ENCODE assay signal across 10 cellular contexts in genomic region chr15:74789171-74789627, GRCh38. TPM values are rescaled to one million over a fixed set of nuclear protein-coding genes. Genes with fewer than 3 reads are reported as not detected.
DNase-seq lines count a peak whose midpoint lies in the region; ATAC-seq and TF ChIP-seq lines count a peak whose summit lies in the region.
"Had no signal": no experiment of that assay in that cellular context is flagged by ENCODE, and none has a peak within 500 bp of the region (broad histone marks: within the 10 kb centered on the region; RNA-seq: fewer than 3 reads in every experiment).

No MANE protein-coding gene starts in this region.

- CTCF ChIA-PET in activated CD4-positive, alpha-beta memory T cell treated with anti-CD3 and anti-CD28 coated beads for 36 hours (lab: Charles Lee): interaction anchor here (1.2 to 20.5 kb wide), 4 partner anchors 10 to 154 kb away, joined by 4 to 1220 read pairs (median 12); partner anchors contain the start of gene CSK

- WGBS in transverse colon (ENCODE audit: low coverage in 1 of 2), 2 donors: 26% methylated on average over 9 of the region's 14 CpGs; no CpG with 5 or more reads in 1 of the 2 donors

- POLR2A ChIA-PET in activated CD4-positive, alpha-beta memory T cell treated with anti-CD3 and anti-CD28 coated beads for 36 hours (lab: Charles Lee): interaction anchor here (1.3 to 9.4 kb wide), 3 partner anchors 10 to 149 kb away, joined by 4 to 116 read pairs (median 5); partner anchors contain the start of genes COX5A and CSK

- no peaks in the 10 kb centered on the region for H3K9me3 Mint-ChIP-seq in activated CD4-positive, alpha-beta memory T cell treated with anti-CD3 and anti-CD28 coated beads for 36 hours
- no peaks in the 10 kb centered on the region for H3K9me3 Mint-ChIP-seq in mesothelial cell of epicardium

- no peaks in the 10 kb centered on the region for H3K27me3 Mint-ChIP-seq in activated CD4-positive, alpha-beta memory T cell treated with anti-CD3 and anti-CD28 coated beads for 36 hours
- no peaks in the 10 kb centered on the region for H3K27me3 Mint-ChIP-seq in mesothelial cell of epicardium (ENCODE audit: low read depth)

- peak overlapping the region; percentile 99 for H3K27ac Mint-ChIP-seq in activated CD4-positive, alpha-beta memory T cell treated with anti-CD3 and anti-CD28 coated beads for 36 hours
- H3K27ac Mint-ChIP-seq in mesothelial cell of epicardium: no peak overlapping the region

- DNase-seq in cardiac muscle cell (ENCODE audit: low read depth in 1 of 2, low spot score in 1 of 2): no peak
- DNase-seq in Right ventricle myocardium superior: no peak
- DNase-seq in activated CD4-positive, alpha-beta memory T cell treated with anti-CD3 and anti-CD28 coated beads for 36 hours: peak; percentile 48
- DNase-seq in transverse colon: peak; percentile 89
- DNase-seq in mesothelial cell of epicardium (ENCODE audit: low spot score in 2 of 2, unreplicated experiment in 2 of 2): no peak
- DNase-seq: retina had no signal

- H3K36me3 ChIP-seq in cardiac muscle cell (no peaks in the 10 kb centered on the region), transverse colon (no peaks in the 10 kb centered on the region)

- H3K36me3 Mint-ChIP-seq in activated CD4-positive, alpha-beta memory T cell treated with anti-CD3 and anti-CD28 coated beads for 36 hours: peaks cover 53% of the 10 kb centered on the region
- no peaks in the 10 kb centered on the region for H3K36me3 Mint-ChIP-seq in mesothelial cell of epicardium

- peak overlapping the region; percentile 90 for H3K4me3 Mint-ChIP-seq in activated CD4-positive, alpha-beta memory T cell treated with anti-CD3 and anti-CD28 coated beads for 36 hours
- no peak overlapping the region for H3K4me3 Mint-ChIP-seq in mesothelial cell of epicardium

- intact Hi-C loops in Right ventricle myocardium superior (cut with DNase I): no loop called here
- intact Hi-C loops in activated CD4-positive, alpha-beta memory T cell treated with anti-CD3 and anti-CD28 coated beads for 36 hours (cut with micrococcal nuclease): loop anchor here (1.0 to 10.0 kb wide), 9 partner anchors 8 to 794 kb away; partner anchors contain the start of genes ARID3B, C15orf39, MPI and PML
- intact Hi-C loops in transverse colon (cut with DNase I; ENCODE audit: low total_unique reads): no loop called here

- no peak overlapping the region for H3K4me3 ChIP-seq in cardiac muscle cell
- H3K4me3 ChIP-seq in transverse colon: peak overlapping the region in 1 of 4 donors; percentile 32
- H3K4me3 ChIP-seq: SJSA1 had no signal

- no peak for TF ChIP-seq POLR2A in transverse colon (IDR thresholded peaks at IDR 0.05)

- H3K27ac ChIP-seq in cardiac muscle cell (peak overlapping the region; percentile 85), layer of hippocampus (ENCODE audit: low read depth, low read length) (peak overlapping the region; percentile 81), transverse colon (peak overlapping the region; percentile 84 to 92 (median 86))

- ATAC-seq in Right ventricle myocardium superior (ENCODE audit: poor library complexity) (no peak), GM19328 (IDR thresholded peaks at IDR 0.05; ENCODE audit: unreplicated experiment) (no peak), GM19463 (IDR thresholded peaks at IDR 0.05; ENCODE audit: unreplicated experiment) (no peak)

- in situ Hi-C loops in transverse colon (cut with MboI; ENCODE audit: low pct_ligation_motif_present in 1 of 4, low pct_unique_long_range_greater_than_20kb in 1 of 4, low sequenced_read_pairs in 3 of 4): no loop called here

- H3K4me1 ChIP-seq in cardiac muscle cell (ENCODE audit: low read depth): peaks cover 33% of the 10 kb centered on the region
- peaks cover 57 to 97% (median 73%) of the 10 kb centered on the region in 4 donors for H3K4me1 ChIP-seq in transverse colon

- TF ChIP-seq EP300 in transverse colon (IDR thresholded peaks at IDR 0.05; ENCODE audit: low read depth): no peak

- H3K9me3 ChIP-seq in cardiac muscle cell (ENCODE audit: low read depth) (no peaks in the 10 kb centered on the region), transverse colon (no peaks in the 10 kb centered on the region)
- H3K9me3 ChIP-seq: SJSA1 had no signal

- H3K4me1 Mint-ChIP-seq in activated CD4-positive, alpha-beta memory T cell treated with anti-CD3 and anti-CD28 coated beads for 36 hours (ENCODE audit: low read depth): peaks cover 68% of the 10 kb centered on the region
- H3K4me1 Mint-ChIP-seq in mesothelial cell of epicardium: peaks cover 30% of the 10 kb centered on the region

- TF ChIP-seq CTCF in cardiac muscle cell (IDR thresholded peaks at IDR 0.05; ENCODE audit: low read depth, low read length) (no peak), transverse colon (IDR thresholded peaks at IDR 0.05) (no peak), mesothelial cell of epicardium (IDR thresholded peaks at IDR 0.05; ENCODE audit: unreplicated experiment) (no peak)

- H3K27me3 ChIP-seq in cardiac muscle cell (no peaks in the 10 kb centered on the region), layer of hippocampus (ENCODE audit: control insufficient read depth, insufficient read depth, low read length) (no peaks in the 10 kb centered on the region), transverse colon (no peaks in the 10 kb centered on the region)
- H3K27me3 ChIP-seq: SJSA1 had no signal

RNA-seq across cellular contexts. Expression of gene CSK, which starts 7.3 kb away (rescaled TPM):
- total RNA-seq in cardiac muscle cell: 42.4 and 43.1 TPM in 2 replicates
- 26.2 and 30.3 TPM in 2 replicates for polyA plus RNA-seq in cardiac muscle cell
- 45.5 TPM for total RNA-seq in Right ventricle myocardium superior
- total RNA-seq in activated CD4-positive, alpha-beta memory T cell treated with anti-CD3 and anti-CD28 coated beads for 36 hours: 100 to 1,000 TPM; 260 to 262 TPM
- 100 to 1,000 TPM in 1 of 4 donors, 10 to 100 TPM in 3; 59.7 to 176 (median 73.4) TPM for total RNA-seq in transverse colon
- total RNA-seq in mesothelial cell of epicardium: 57.0 to 59.0 TPM (median 58.1 TPM) in 3 replicates

RNA-seq across cellular contexts. Expression of gene LMAN1L, which starts 23.4 kb away (rescaled TPM):
- total RNA-seq in cardiac muscle cell (not detected in 2 replicates), Right ventricle myocardium superior (20.6 TPM), transverse colon (10 to 100 TPM in 1 of 4 donors, not detected in 3; 20.2 TPM), mesothelial cell of epicardium (0.16 to 0.65 TPM (median 0.35 TPM) in 3 replicates)
- not detected in 2 replicates for polyA plus RNA-seq in cardiac muscle cell
- total RNA-seq in activated CD4-positive, alpha-beta memory T cell treated with anti-CD3 and anti-CD28 coated beads for 36 hours: not detected
- total RNA-seq: SJSA1 had no signal

RNA-seq across cellular contexts. Expression of gene CPLX3, which starts 37.2 kb away (rescaled TPM):
- total RNA-seq in cardiac muscle cell (not detected in 2 replicates), Right ventricle myocardium superior (3.6 TPM), transverse colon (not detected), mesothelial cell of epicardium (0.14 TPM in 1 of 3 replicates, not detected in the others)
- polyA plus RNA-seq in cardiac muscle cell: not detected in 2 replicates
- total RNA-seq in activated CD4-positive, alpha-beta memory T cell treated with anti-CD3 and anti-CD28 coated beads for 36 hours: not detected
- total RNA-seq: SJSA1 had no signal

RNA-seq across cellular contexts. Expression of gene CYP1A2, which starts 40.6 kb away (rescaled TPM):
- total RNA-seq in cardiac muscle cell (not detected in 2 replicates), Right ventricle myocardium superior (not detected), transverse colon (not detected), mesothelial cell of epicardium (0.09 TPM in 1 of 3 replicates, not detected in the others)
- not detected in 2 replicates for polyA plus RNA-seq in cardiac muscle cell
- total RNA-seq in activated CD4-positive, alpha-beta memory T cell treated with anti-CD3 and anti-CD28 coated beads for 36 hours: not detected
- total RNA-seq: SJSA1 had no signal

RNA-seq across cellular contexts. Expression of gene ULK3, which starts 53.8 kb away (rescaled TPM):
- total RNA-seq in cardiac muscle cell (39.5 and 52.4 TPM in 2 replicates), Right ventricle myocardium superior (35.8 TPM), transverse colon (100 to 1,000 TPM; 138 to 473 (median 312) TPM), mesothelial cell of epicardium (30.9 to 34.8 TPM (median 32.6 TPM) in 3 replicates)
- 40.0 and 54.6 TPM in 2 replicates for polyA plus RNA-seq in cardiac muscle cell
- 10 to 100 TPM; 51.4 to 57.6 TPM for total RNA-seq in activated CD4-positive, alpha-beta memory T cell treated with anti-CD3 and anti-CD28 coated beads for 36 hours

Comparison
In these comparisons a context has a peak if more than half of its experiments do, and no peak if none do; other contexts are left out.
1. DNase-seq: peak in activated CD4-positive, alpha-beta memory T cell treated with anti-CD3 and anti-CD28 coated beads for 36 hours (single experiment) and transverse colon (single experiment); none in cardiac muscle cell (0 of 2), Right ventricle myocardium superior (single experiment) and mesothelial cell of epicardium (0 of 2).
2. Peak in every context shown above with its lines, with median percentiles within 50 percentile points of each other: H3K27ac ChIP-seq.